ENCODE assay signal across 8 cellular contexts in the genomic region with DNA sequence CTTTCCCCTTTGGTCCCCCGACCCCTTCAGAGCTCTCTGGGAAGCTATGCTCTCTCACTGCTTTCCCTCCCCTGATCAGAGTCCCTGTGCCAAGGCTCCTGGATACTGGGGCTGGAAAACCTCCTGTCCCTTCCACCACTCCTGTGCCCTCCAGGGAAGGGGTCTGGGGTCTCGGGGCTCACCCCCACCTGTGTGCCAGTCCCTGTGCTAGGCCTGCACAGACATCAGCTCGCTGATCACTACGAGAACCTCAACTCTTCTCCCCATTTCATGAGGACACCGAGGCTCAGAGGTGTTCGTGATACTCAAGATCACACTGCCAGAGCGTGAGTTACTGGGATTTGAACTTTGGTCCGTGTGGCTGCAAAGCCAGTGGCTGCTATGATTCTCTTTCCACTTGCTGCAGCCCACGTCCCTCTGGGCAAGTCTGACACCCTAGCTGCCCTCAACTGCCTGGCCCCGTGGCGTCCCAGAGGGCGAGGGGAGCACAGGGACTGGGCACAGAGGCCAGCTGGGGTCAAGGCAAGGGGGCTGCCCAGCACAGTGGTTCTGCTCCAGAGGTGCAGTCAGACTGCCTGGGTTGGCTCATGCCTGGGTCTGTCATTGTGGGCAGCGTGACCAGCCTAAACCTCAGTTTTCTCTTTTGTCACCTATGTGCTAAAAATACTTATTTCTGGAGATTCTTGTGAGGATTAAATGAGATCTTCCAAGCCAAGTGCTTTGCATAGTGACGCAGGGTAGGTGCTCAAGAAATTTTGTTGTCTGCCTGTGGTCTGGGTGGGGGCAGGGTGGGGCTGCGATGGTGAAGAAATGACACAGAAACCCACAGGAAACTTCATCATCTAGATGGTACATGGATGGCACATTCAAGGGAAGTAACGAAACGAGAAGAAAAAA. TPM values are rescaled to one million over a fixed set of nuclear protein-coding genes. Genes with fewer than 3 reads are reported as not detected.
A peak's percentile ranks its signal among the peaks of the same experiment; 100 is the strongest.
DNase-seq lines count a peak whose midpoint lies in the region; ATAC-seq and TF ChIP-seq lines count a peak whose summit lies in the region.

No MANE protein-coding gene starts in this region.

- no peak overlapping the region for H3K4me3 ChIP-seq in testis

- intact Hi-C loops in activated naive CD4-positive, alpha-beta T cell treated with anti-CD3 and anti-CD28 coated beads for 36 hours (cut with micrococcal nuclease), result loop anchor here (1.0 to 2.0 kb wide), 5 partner anchors 9 to 43 kb away; no protein-coding TSS in a partner anchor
- intact Hi-C loops in testis (cut with DNase I; ENCODE audit: low total_unique reads), result no loop called here

- peaks cover 68% of the 10 kb centered on the region for H3K4me1 Mint-ChIP-seq in activated naive CD4-positive, alpha-beta T cell treated with anti-CD3 and anti-CD28 coated beads for 36 hours (ENCODE audit: low read depth)
- H3K4me1 Mint-ChIP-seq in nephron, result peaks cover 39% of the 10 kb centered on the region

- no peaks in the 10 kb centered on the region for H3K9me3 ChIP-seq in testis

- no peaks in the 10 kb centered on the region for H3K9me3 Mint-ChIP-seq in activated naive CD4-positive, alpha-beta T cell treated with anti-CD3 and anti-CD28 coated beads for 36 hours
- H3K9me3 Mint-ChIP-seq in nephron, result no peaks in the 10 kb centered on the region

- TF ChIP-seq POLR2A in testis (IDR thresholded peaks at IDR 0.05), result no peak

- WGBS in testis, 2 donors, result 67 to 70% methylated on average over 14 to 17 of the region's 17 CpGs

- H3K27ac ChIP-seq in testis (peak overlapping the region; percentile 15 to 55), foreskin keratinocyte (no peak overlapping the region)

- CTCF ChIA-PET in activated naive CD4-positive, alpha-beta T cell treated with anti-CD3 and anti-CD28 coated beads for 36 hours (lab: Charles Lee), result interaction anchor here (0.9 to 2.0 kb wide), 5 partner anchors 12 to 57 kb away, joined by 3 to 6 read pairs (median 5); partner anchors contain the start of gene TOB1

- no peaks in the 10 kb centered on the region for H3K27me3 Mint-ChIP-seq in activated naive CD4-positive, alpha-beta T cell treated with anti-CD3 and anti-CD28 coated beads for 36 hours (ENCODE audit: low read depth)
- H3K27me3 Mint-ChIP-seq in nephron (ENCODE audit: low read depth), result peaks cover 12% of the 10 kb centered on the region

- H3K4me3 Mint-ChIP-seq in activated naive CD4-positive, alpha-beta T cell treated with anti-CD3 and anti-CD28 coated beads for 36 hours, result no peak overlapping the region
- H3K4me3 Mint-ChIP-seq in nephron, result no peak overlapping the region

- DNase-seq in T-helper 2 cell (peak in 4 of 5 experiments; percentile 54 to 98 (median 68)), testis (peak; percentile 42), NAMALWA (ENCODE audit: low spot score) (no peak), foreskin keratinocyte (no peak), GM19240 (ENCODE audit: insufficient read length, low spot score) (no peak)
- peak; percentile 91 for DNase-seq in activated naive CD4-positive, alpha-beta T cell treated with anti-CD3 and anti-CD28 coated beads for 36 hours

- peak overlapping the region; percentile 60 for H3K27ac Mint-ChIP-seq in activated naive CD4-positive, alpha-beta T cell treated with anti-CD3 and anti-CD28 coated beads for 36 hours
- peak overlapping the region in 2 of 3 experiments; percentile 56 to 92 for H3K27ac Mint-ChIP-seq in nephron

- H3K36me3 Mint-ChIP-seq in activated naive CD4-positive, alpha-beta T cell treated with anti-CD3 and anti-CD28 coated beads for 36 hours (ENCODE audit: low read depth), result no peaks in the 10 kb centered on the region
- no peaks in the 10 kb centered on the region for H3K36me3 Mint-ChIP-seq in nephron (ENCODE audit: low read depth)

- no peak for TF ChIP-seq CTCF in nephron (IDR thresholded peaks at IDR 0.05; ENCODE audit: unreplicated experiment in 3 of 3)
- TF ChIP-seq CTCF in testis (IDR thresholded peaks at IDR 0.05), result no peak
- TF ChIP-seq CTCF in foreskin keratinocyte (conservative IDR thresholded peaks at IDR 0.05), result no peak

- no peaks in the 10 kb centered on the region for H3K36me3 ChIP-seq in testis (ENCODE audit: low read depth, missing control alignments)

- H3K4me1 ChIP-seq in testis (peaks cover 30% of the 10 kb centered on the region), foreskin keratinocyte (peaks cover 8% of the 10 kb centered on the region)

- ATAC-seq in foreskin keratinocyte (no peak), GM18858 (IDR thresholded peaks at IDR 0.05; ENCODE audit: unreplicated experiment) (no peak)

- H3K27me3 ChIP-seq in testis, result no peaks in the 10 kb centered on the region
- no peaks in the 10 kb centered on the region for H3K27me3 ChIP-seq in foreskin keratinocyte

RNA-seq across cellular contexts. Expression of gene TOB1, which starts 43.9 kb away (rescaled TPM):
- total RNA-seq in activated naive CD4-positive, alpha-beta T cell treated with anti-CD3 and anti-CD28 coated beads for 36 hours, result 10 to 100 TPM; 40.7 to 44.7 TPM
- 10 to 100 TPM; 18.4 to 26.1 TPM for total RNA-seq in testis
- 42.8 TPM for polyA plus RNA-seq in testis (ENCODE audit: insufficient read depth, low read depth, low replicate concordance)
- 45.2 and 49.1 TPM in 2 replicates for total RNA-seq in foreskin keratinocyte
- polyA plus RNA-seq in foreskin keratinocyte, result 31.7 and 35.3 TPM in 2 replicates

Comparison
In these comparisons a context has a peak if more than half of its experiments do, and no peak if none do; other contexts are left out.
1. DNase-seq: peak in T-helper 2 cell (4 of 5), activated naive CD4-positive, alpha-beta T cell treated with anti-CD3 and anti-CD28 coated beads for 36 hours (single experiment) and testis (single experiment); none in NAMALWA (single experiment), foreskin keratinocyte (0 of 2) and GM19240 (single experiment).